In genomic region chr7:158702944-158703343, GRCh38 we compare ENCODE assay signal across 1 cellular context.
TF ChIP-seq lines count a peak whose summit lies in the region.

No MANE protein-coding gene starts in this region.

TF ChIP-seq in K562, 482 proteins besides CTCF, POLR2A, EP300 and RAD21 (continued from another document and continues in another):
- TF ChIP-seq AFF4 (CRISPR knock-in tag; IDR thresholded peaks at IDR 0.05) (0 out of 2 replicates have a peak, but pooled peaks have one; percentile 3), MED1 (CRISPR knock-in tag; IDR thresholded peaks at IDR 0.05; ENCODE audit: borderline replicate concordance) (no peak), MXD1 (CRISPR knock-in tag; IDR thresholded peaks at IDR 0.05; ENCODE audit: borderline replicate concordance, poor library complexity, severe bottlenecking) (no peak), ZNF316 (IDR thresholded peaks at IDR 0.05) (peak; percentile 98), CHD4 (IDR thresholded peaks at IDR 0.05; ENCODE audit: insufficient read depth, insufficient replicate concordance, low read depth, low read length, poor library complexity, severe bottlenecking) (no peak), ZNF232 (CRISPR knock-in tag; IDR thresholded peaks at IDR 0.05) (no peak), ATF7 (IDR thresholded peaks at IDR 0.05) (peak; percentile 49; the same call in 1 of the 2 replicates), ZBTB40 (IDR thresholded peaks at IDR 0.05) (0 out of 2 replicates have a peak, but pooled peaks have one; percentile 36), ZBTB40 (CRISPR knock-in tag; IDR thresholded peaks at IDR 0.05) (no peak), LEF1 (IDR thresholded peaks at IDR 0.05) (0 out of 2 replicates have a peak, but pooled peaks have one; percentile 32), MECOM (CRISPR knock-in tag; IDR thresholded peaks at IDR 0.05) (no peak), C11orf30 (IDR thresholded peaks at IDR 0.05; ENCODE audit: low read depth) (peak; percentile 92), KDM2B (CRISPR knock-in tag; IDR thresholded peaks at IDR 0.05) (no peak), BCOR (IDR thresholded peaks at IDR 0.05) (no peak), RUNX1 (IDR thresholded peaks at IDR 0.05; ENCODE audit: low read depth) (no peak), CEBPB (tag; IDR thresholded peaks at IDR 0.05) (peak; percentile 89), VEZF1 (CRISPR knock-in tag; IDR thresholded peaks at IDR 0.05) (peak; percentile 32; the same call in 1 of the 2 replicates), CAMTA2 (CRISPR knock-in tag; conservative IDR thresholded peaks at IDR 0.05) (no peak), PKNOX1 (IDR thresholded peaks at IDR 0.05) (peak; percentile 81), HDAC1 (IDR thresholded peaks at IDR 0.05) (peak in 1 of 2 experiments; percentile 83; a peak in 2 of 4 replicates), ZNF77 (CRISPR knock-in tag; IDR thresholded peaks at IDR 0.05) (no peak), HMBOX1 (IDR thresholded peaks at IDR 0.05) (no peak)
